ENCODE assay signal across 2 cellular contexts in genomic region chr12:131084341-131085011, GRCh38.
TF ChIP-seq lines count a peak whose summit lies in the region.

No MANE protein-coding gene starts in this region.

TF ChIP-seq in HepG2, 621 proteins besides CTCF, POLR2A, EP300 and RAD21:
- no peak for TF ChIP-seq FOXC1 (CRISPR knock-in tag; IDR thresholded peaks at IDR 0.05; ENCODE audit: borderline replicate concordance)
- TF ChIP-seq, protein P1, sequence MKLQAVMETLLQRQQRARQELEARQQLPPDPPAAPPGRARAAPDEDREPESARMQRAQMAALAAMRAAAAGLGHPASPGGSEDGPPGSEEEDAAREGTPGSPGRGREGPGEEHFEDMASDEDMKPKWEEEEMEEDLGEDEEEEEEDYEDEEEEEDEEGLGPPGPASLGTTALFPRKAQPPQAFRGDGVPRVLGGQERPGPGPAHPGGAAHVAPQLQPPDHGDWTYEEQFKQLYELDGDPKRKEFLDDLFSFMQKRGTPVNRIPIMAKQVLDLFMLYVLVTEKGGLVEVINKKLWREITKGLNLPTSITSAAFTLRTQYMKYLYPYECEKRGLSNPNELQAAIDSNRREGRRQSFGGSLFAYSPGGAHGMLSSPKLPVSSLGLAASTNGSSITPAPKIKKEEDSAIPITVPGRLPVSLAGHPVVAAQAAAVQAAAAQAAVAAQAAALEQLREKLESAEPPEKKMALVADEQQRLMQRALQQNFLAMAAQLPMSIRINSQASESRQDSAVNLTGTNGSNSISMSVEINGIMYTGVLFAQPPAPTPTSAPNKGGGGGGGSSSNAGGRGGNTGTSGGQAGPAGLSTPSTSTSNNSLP (IDR thresholded peaks at IDR 0.05; ENCODE audit: low read depth, low read length): no peak
- no peak for TF ChIP-seq SRY (CRISPR knock-in tag; IDR thresholded peaks at IDR 0.05)
- TF ChIP-seq NCOA5 (CRISPR knock-in tag; IDR thresholded peaks at IDR 0.05): no peak
- TF ChIP-seq ZBTB7A (CRISPR knock-in tag; IDR thresholded peaks at IDR 0.05): no peak
- no peak for TF ChIP-seq ZNF597 (CRISPR knock-in tag; IDR thresholded peaks at IDR 0.05)

TF ChIP-seq in H1, 55 proteins besides CTCF, POLR2A, EP300 and RAD21:
- no peak for TF ChIP-seq TAF7 (optimal IDR thresholded peaks at IDR 0.05; ENCODE audit: borderline replicate concordance, low read depth, low read length)
- no peak for TF ChIP-seq SIX5 (IDR thresholded peaks at IDR 0.05; ENCODE audit: low read depth, low read length)
- TF ChIP-seq RNF2 (IDR thresholded peaks at IDR 0.05; ENCODE audit: borderline replicate concordance, low read depth, low read length, missing control alignments, poor library complexity, severe bottlenecking): no peak
- no peak for TF ChIP-seq NRF1 (IDR thresholded peaks at IDR 0.05; ENCODE audit: low read depth, low read length)
- no peak for TF ChIP-seq RFX5 (IDR thresholded peaks at IDR 0.05; ENCODE audit: borderline replicate concordance, low read depth, low read length)
- TF ChIP-seq PHF8 (conservative IDR thresholded peaks at IDR 0.05; ENCODE audit: low read depth, low read length): no peak
- TF ChIP-seq SP2 (IDR thresholded peaks at IDR 0.05; ENCODE audit: low read length): no peak
- TF ChIP-seq BACH1 (IDR thresholded peaks at IDR 0.05; ENCODE audit: low read length): no peak
- TF ChIP-seq SUZ12 (IDR thresholded peaks at IDR 0.05; ENCODE audit: low read length): no peak
- TF ChIP-seq KDM4A (IDR thresholded peaks at IDR 0.05; ENCODE audit: low read depth, low read length, severe bottlenecking): no peak
- no peak for TF ChIP-seq CEBPB (IDR thresholded peaks at IDR 0.05; ENCODE audit: low read depth, low read length)
- TF ChIP-seq, protein P2, sequence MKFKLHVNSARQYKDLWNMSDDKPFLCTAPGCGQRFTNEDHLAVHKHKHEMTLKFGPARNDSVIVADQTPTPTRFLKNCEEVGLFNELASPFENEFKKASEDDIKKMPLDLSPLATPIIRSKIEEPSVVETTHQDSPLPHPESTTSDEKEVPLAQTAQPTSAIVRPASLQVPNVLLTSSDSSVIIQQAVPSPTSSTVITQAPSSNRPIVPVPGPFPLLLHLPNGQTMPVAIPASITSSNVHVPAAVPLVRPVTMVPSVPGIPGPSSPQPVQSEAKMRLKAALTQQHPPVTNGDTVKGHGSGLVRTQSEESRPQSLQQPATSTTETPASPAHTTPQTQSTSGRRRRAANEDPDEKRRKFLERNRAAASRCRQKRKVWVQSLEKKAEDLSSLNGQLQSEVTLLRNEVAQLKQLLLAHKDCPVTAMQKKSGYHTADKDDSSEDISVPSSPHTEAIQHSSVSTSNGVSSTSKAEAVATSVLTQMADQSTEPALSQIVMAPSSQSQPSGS (IDR thresholded peaks at IDR 0.05; ENCODE audit: low read length): no peak
- TF ChIP-seq CBX8 (IDR thresholded peaks at IDR 0.05; ENCODE audit: borderline replicate concordance, low read depth, low read length): no peak
- TF ChIP-seq EGR1 (IDR thresholded peaks at IDR 0.05; ENCODE audit: borderline replicate concordance, low read depth, low read length): no peak
- TF ChIP-seq KDM1A (IDR thresholded peaks at IDR 0.05; ENCODE audit: borderline replicate concordance, low read length): no peak
- TF ChIP-seq EZH2 (IDR thresholded peaks at IDR 0.05; ENCODE audit: low read depth, low read length, severe bottlenecking): no peak
